Comparison of ENCODE assay signal across 16 cellular contexts in the genomic region with DNA sequence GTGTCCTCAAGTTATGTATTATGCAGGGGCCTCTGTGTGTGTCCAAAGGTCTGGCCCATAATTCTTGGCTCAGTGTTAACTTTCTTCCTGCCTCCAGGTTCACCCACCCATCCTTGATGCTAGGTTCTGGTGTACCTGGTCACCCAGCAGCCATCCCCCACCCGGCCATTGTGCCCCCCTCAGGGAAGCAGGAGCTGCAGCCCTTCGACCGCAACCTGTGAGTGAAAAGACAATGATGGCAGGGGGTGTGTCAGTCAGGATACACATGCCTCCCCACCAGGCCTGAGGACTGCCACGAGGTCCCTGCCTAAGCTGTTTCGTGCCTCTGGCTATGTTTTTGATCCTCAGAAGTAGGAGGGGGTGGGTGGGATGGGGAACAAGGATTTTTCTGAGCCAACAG. TPM values are rescaled to one million over a fixed set of nuclear protein-coding genes. Genes with fewer than 3 reads are reported as not detected.
DNase-seq lines count a peak whose midpoint lies in the region; ATAC-seq and TF ChIP-seq lines count a peak whose summit lies in the region.
"Had no signal": no experiment of that assay in that cellular context is flagged by ENCODE, and none has a peak within 500 bp of the region (broad histone marks: within the 10 kb centered on the region; RNA-seq: fewer than 3 reads in every experiment).

No MANE protein-coding gene starts in this region.

- no peak for DNase-seq in activated naive CD4-positive, alpha-beta T cell treated with anti-CD3 and anti-CD28 coated beads for 36 hours
- DNase-seq in activated naive CD4-positive, alpha-beta T cell treated with Interleukin-2 at 50 U/mL for 16 hours, result no peak
- DNase-seq in activated B cell treated with CpG ODN at 0.5 μM for 24 hours (peak; percentile 6), hepatocyte (ENCODE audit: low spot score) (peak; percentile 26), ovary (no peak), GM03348 (ENCODE audit: low spot score) (no peak)
- DNase-seq: activated CD4-positive, alpha-beta T cell treated with anti-CD3 and anti-CD28 coated beads, Interleukin-2, amount 50 U/mL, for 4 hours; activated gamma-delta T cell; Caco-2; effector CD8-positive, alpha-beta T cell; SIG-M5; stimulated activated naive CD4-positive, alpha-beta T cell had no signal

- 73% methylated on average over 5 of the region's 5 CpGs for WGBS in hepatocyte (ENCODE audit: low lambda C conversion rate, missing lambda C conversion rate)
- 71 to 85% (median 83%) methylated on average over 5 of the region's 5 CpGs for WGBS in ovary, 3 donors

- H3K27ac Mint-ChIP-seq in activated naive CD4-positive, alpha-beta T cell treated with anti-CD3 and anti-CD28 coated beads for 36 hours, result peak overlapping the region; percentile 54
- H3K27ac Mint-ChIP-seq in activated B cell treated with CpG ODN at 0.5 μM for 24 hours, result no peak overlapping the region
- H3K27ac Mint-ChIP-seq in stimulated activated memory B cell treated with anti-CD40 and anti-IgM and Interleukin-4, amounts not matched to agents 10 μg/mL and 1 μg/mL and 100 μg/mL, for 72 hours, result peak overlapping the region; percentile 55

- H3K36me3 Mint-ChIP-seq in activated naive CD4-positive, alpha-beta T cell treated with anti-CD3 and anti-CD28 coated beads for 36 hours (ENCODE audit: low read depth), result peaks cover 66% of the 10 kb centered on the region
- H3K36me3 Mint-ChIP-seq in activated B cell treated with CpG ODN at 0.5 μM for 24 hours (ENCODE audit: low read depth), result peaks cover 57% of the 10 kb centered on the region
- H3K36me3 Mint-ChIP-seq in stimulated activated memory B cell treated with anti-CD40 and anti-IgM and Interleukin-4, amounts not matched to agents 10 μg/mL and 1 μg/mL and 100 μg/mL, for 72 hours, result peaks cover 25% of the 10 kb centered on the region

- H4K20me1 ChIP-seq in hepatocyte (ENCODE audit: insufficient read depth, poor library complexity, severe bottlenecking), result peaks cover 38% of the 10 kb centered on the region

- H2AFZ ChIP-seq in hepatocyte, result no peak overlapping the region

- H3K9me2 ChIP-seq in hepatocyte (replicated peaks; ENCODE audit: insufficient read depth), result no peaks in the 10 kb centered on the region

- H3K27me3 Mint-ChIP-seq in activated naive CD4-positive, alpha-beta T cell treated with anti-CD3 and anti-CD28 coated beads for 36 hours (ENCODE audit: low read depth), result no peaks in the 10 kb centered on the region
- H3K27me3 Mint-ChIP-seq in activated B cell treated with CpG ODN at 0.5 μM for 24 hours, result no peaks in the 10 kb centered on the region
- H3K27me3 Mint-ChIP-seq in stimulated activated memory B cell treated with anti-CD40 and anti-IgM and Interleukin-4, amounts not matched to agents 10 μg/mL and 1 μg/mL and 100 μg/mL, for 72 hours, result no peaks in the 10 kb centered on the region

- no peaks in the 10 kb centered on the region for H3K27me3 ChIP-seq in hepatocyte
- H3K27me3 ChIP-seq in ovary, result no peaks in the 10 kb centered on the region
- H3K27me3 ChIP-seq: neutrophil had no signal

- peaks cover 55% of the 10 kb centered on the region for H3K4me1 Mint-ChIP-seq in activated naive CD4-positive, alpha-beta T cell treated with anti-CD3 and anti-CD28 coated beads for 36 hours (ENCODE audit: low read depth)
- H3K4me1 Mint-ChIP-seq in activated B cell treated with CpG ODN at 0.5 μM for 24 hours, result peaks cover 42% of the 10 kb centered on the region
- peaks cover 55% of the 10 kb centered on the region for H3K4me1 Mint-ChIP-seq in stimulated activated memory B cell treated with anti-CD40 and anti-IgM and Interleukin-4, amounts not matched to agents 10 μg/mL and 1 μg/mL and 100 μg/mL, for 72 hours

- no peak overlapping the region for H3K4me3 Mint-ChIP-seq in activated naive CD4-positive, alpha-beta T cell treated with anti-CD3 and anti-CD28 coated beads for 36 hours
- H3K4me3 Mint-ChIP-seq in activated B cell treated with CpG ODN at 0.5 μM for 24 hours, result no peak overlapping the region
- no peak overlapping the region for H3K4me3 Mint-ChIP-seq in stimulated activated memory B cell treated with anti-CD40 and anti-IgM and Interleukin-4, amounts not matched to agents 10 μg/mL and 1 μg/mL and 100 μg/mL, for 72 hours

- TF ChIP-seq EP300 in ovary (IDR thresholded peaks at IDR 0.05), result no peak

- POLR2A ChIA-PET in activated B cell treated with CpG ODN at 0.5 μM for 24 hours (lab: Charles Lee), result interaction anchor here (0.6 to 5.5 kb wide), 2 partner anchors 12 to 41 kb away, joined by 3 to 71 read pairs; no protein-coding TSS in a partner anchor

- no peak for TF ChIP-seq CTCF in activated B cell treated with CpG ODN at 0.5 μM for 24 hours (IDR thresholded peaks at IDR 0.05)
- no peak for TF ChIP-seq CTCF in hepatocyte (IDR thresholded peaks at IDR 0.05; ENCODE audit: poor library complexity)
- no peak for TF ChIP-seq CTCF in ovary (IDR thresholded peaks at IDR 0.05)

- ATAC-seq in activated B cell treated with CpG ODN at 0.5 μM for 24 hours (ENCODE audit: low read depth) (no peak), HG02938 (IDR thresholded peaks at IDR 0.05; ENCODE audit: unreplicated experiment) (no peak)
- no peak for ATAC-seq in stimulated activated memory B cell treated with anti-CD40 and anti-IgM and Interleukin-4, amounts not matched to agents 10 μg/mL and 1 μg/mL and 100 μg/mL, for 72 hours

- no peaks in the 10 kb centered on the region for H3K36me3 ChIP-seq in hepatocyte (replicated peaks; ENCODE audit: insufficient read depth, low read depth)
- no peaks in the 10 kb centered on the region for H3K36me3 ChIP-seq in ovary

- H3K9me3 Mint-ChIP-seq in activated naive CD4-positive, alpha-beta T cell treated with anti-CD3 and anti-CD28 coated beads for 36 hours, result no peaks in the 10 kb centered on the region
- H3K9me3 Mint-ChIP-seq in activated B cell treated with CpG ODN at 0.5 μM for 24 hours, result no peaks in the 10 kb centered on the region
- no peaks in the 10 kb centered on the region for H3K9me3 Mint-ChIP-seq in stimulated activated memory B cell treated with anti-CD40 and anti-IgM and Interleukin-4, amounts not matched to agents 10 μg/mL and 1 μg/mL and 100 μg/mL, for 72 hours

- CTCF ChIA-PET in activated naive CD4-positive, alpha-beta T cell treated with anti-CD3 and anti-CD28 coated beads for 36 hours (lab: Charles Lee), result interaction anchor here (1.6 to 25.6 kb wide), 6 partner anchors 10 to 116 kb away, joined by 5 to 593 read pairs (median 20); partner anchors contain the start of gene TCF7
- CTCF ChIA-PET in activated B cell treated with CpG ODN at 0.5 μM for 24 hours (lab: Charles Lee), result interaction anchor here (0.6 to 23.1 kb wide), 5 partner anchors 29 to 115 kb away, joined by 3 to 502 read pairs (median 12); partner anchors contain the start of gene TCF7

- H3K4me1 ChIP-seq in hepatocyte (ENCODE audit: insufficient read depth), result peaks cover 19% of the 10 kb centered on the region
- H3K4me1 ChIP-seq in ovary (ENCODE audit: insufficient read depth), result peaks cover 1% of the 10 kb centered on the region

- peak overlapping the region; percentile 37 for H3K4me2 ChIP-seq in hepatocyte

- intact Hi-C loops in activated naive CD4-positive, alpha-beta T cell treated with anti-CD3 and anti-CD28 coated beads for 36 hours (cut with micrococcal nuclease), result no loop called here
- intact Hi-C loops in activated B cell treated with CpG ODN at 0.5 μM for 24 hours (cut with micrococcal nuclease), result no loop called here
- intact Hi-C loops in ovary (cut with DNase I), result loop anchor here in 3 of 4 donors (5.0 to 10.0 kb wide), 2 partner anchors 97 to 100 kb away; no protein-coding TSS in a partner anchor

- H3K9me3 ChIP-seq in hepatocyte (ENCODE audit: low read depth) (no peaks in the 10 kb centered on the region), ovary (no peaks in the 10 kb centered on the region)
- H3K9me3 ChIP-seq: Caco-2, neutrophil had no signal

- peaks cover 47% of the 10 kb centered on the region for H3K79me2 ChIP-seq in hepatocyte

- H3K4me3 ChIP-seq in hepatocyte (no peak overlapping the region), ovary (no peak overlapping the region)

- TF ChIP-seq POLR2A in ovary (IDR thresholded peaks at IDR 0.05), result no peak

- H3K27ac ChIP-seq in hepatocyte, result peak overlapping the region; percentile 24
- no peak overlapping the region for H3K27ac ChIP-seq in ovary
- H3K27ac ChIP-seq: neutrophil had no signal

RNA-seq across cellular contexts. Expression of gene TCF7, which starts 27.6 kb away (rescaled TPM):
- total RNA-seq in activated naive CD4-positive, alpha-beta T cell treated with anti-CD3 and anti-CD28 coated beads for 36 hours, result 10 to 100 TPM; 87.9 to 92.3 TPM
- total RNA-seq in activated B cell treated with CpG ODN at 0.5 μM for 24 hours (13.2 and 15.8 TPM in 2 replicates), hepatocyte (5.1 and 7.5 TPM in 2 replicates), ovary (10 to 100 TPM in 1 of 7 donors, 1 to 10 TPM in 6; 2.9 to 15.2 (median 4.2) TPM)
- polyA plus RNA-seq in hepatocyte (5.7 and 8.1 TPM in 2 replicates), ovary (1 to 10 TPM; 1.7 to 2.5 TPM)
- total RNA-seq: HT1080 had no signal

RNA-seq across cellular contexts. Expression of gene SKP1, which starts 34.7 kb away (rescaled TPM):
- 100 to 1,000 TPM; 307 to 309 TPM for total RNA-seq in activated naive CD4-positive, alpha-beta T cell treated with anti-CD3 and anti-CD28 coated beads for 36 hours
- total RNA-seq in activated B cell treated with CpG ODN at 0.5 μM for 24 hours (193 and 211 TPM in 2 replicates), hepatocyte (500 and 543 TPM in 2 replicates), ovary (100 to 1,000 TPM; 263 to 464 (median 361) TPM)
- polyA plus RNA-seq in hepatocyte (719 and 723 TPM in 2 replicates), ovary (1,000 to 10,000 TPM in 1 of 2 donors, 100 to 1,000 TPM in 1; 751 to 1,077 TPM)

Comparison
In these comparisons a context has a peak if more than half of its experiments do, and no peak if none do; other contexts are left out.
1. DNase-seq: peak in activated B cell treated with CpG ODN at 0.5 μM for 24 hours (single experiment) and hepatocyte (single experiment); none in activated naive CD4-positive, alpha-beta T cell treated with anti-CD3 and anti-CD28 coated beads for 36 hours (single experiment), activated naive CD4-positive, alpha-beta T cell treated with Interleukin-2 at 50 U/mL for 16 hours (single experiment), ovary (0 of 5) and GM03348 (single experiment).
2. intact Hi-C loops: an anchor here in ovary (5.0 to 10.0 kb wide); none called in activated naive CD4-positive, alpha-beta T cell treated with anti-CD3 and anti-CD28 coated beads for 36 hours and activated B cell treated with CpG ODN at 0.5 μM for 24 hours.